Comparison of ENCODE assay signal across 12 cellular contexts in genomic region chr9:125119643-125120286, GRCh38. TPM values are rescaled to one million over a fixed set of nuclear protein-coding genes. Genes with fewer than 3 reads are reported as not detected.
DNase-seq lines count a peak whose midpoint lies in the region; ATAC-seq, FAIRE-seq and TF ChIP-seq lines count a peak whose summit lies in the region.
"Had no signal": no experiment of that assay in that cellular context is flagged by ENCODE, and none has a peak within 500 bp of the region (broad histone marks: within the 10 kb centered on the region; RNA-seq: fewer than 3 reads in every experiment).

No MANE protein-coding gene starts in this region.

- H3K27me3 Mint-ChIP-seq in T-cell = no peaks in the 10 kb centered on the region

- TF ChIP-seq CTCF in AG04449 (IDR thresholded peaks at IDR 0.05; ENCODE audit: insufficient read depth, low read length, missing control alignments) (peak; percentile 37), foreskin fibroblast (IDR thresholded peaks at IDR 0.05; ENCODE audit: low read depth, low read length) (peak; percentile 29)

- CTCF ChIA-PET in AG04449 (lab: Yijun Ruan, JAX) (interaction anchor here (1.0 kb wide), 1 partner anchor 24 kb away, joined by 3 read pairs; no protein-coding TSS in a partner anchor), T-cell (lab: Charles Lee) (no interaction called here)

- DNase-seq in AG04449 (ENCODE audit: low read depth, low spot score) (no peak), T-cell (peak in 3 of 34 experiments; percentile 12 to 28 (median 14)), foreskin fibroblast (peak; percentile 56 to 75), putamen (ENCODE audit: low spot score) (no peak), NCI-H1436 treated with DMSO at 0.1 percent for 48 hours (lab: John Stamatoyannopoulos, UW) (no peak)
- DNase-seq: GOT3; NCI-H1092 treated with DMSO at 0.1 percent for 48 hours; stimulated activated CD8-positive, alpha-beta memory T cell treated with anti-CD3 and anti-CD28 coated beads, Interleukin-4, amount 100 ng/mL, for 48 hours had no signal

- H3K4me3 ChIP-seq in AG04449 (ENCODE audit: low read depth, low read length) (no peak overlapping the region), foreskin fibroblast (ENCODE audit: low read depth in 1 of 2, low read length in 2 of 2) (no peak overlapping the region)
- H3K4me3 ChIP-seq: gastroesophageal sphincter had no signal

- peak; percentile 3 for FAIRE-seq in G401.6 (lab: Jason Lieb, UNC)

- peak; percentile 65 to 93 (median 74) for ATAC-seq in T-cell (replicated peaks in 1 of 4)
- ATAC-seq in GM21737 (IDR thresholded peaks at IDR 0.05; ENCODE audit: unreplicated experiment) = no peak
- no peak for ATAC-seq in HG02571 (IDR thresholded peaks at IDR 0.05; ENCODE audit: unreplicated experiment)
- ATAC-seq: gastroesophageal sphincter had no signal

- H3K4me1 Mint-ChIP-seq in T-cell = peaks cover 31 to 35% (median 35%) of the 10 kb centered on the region in 3 donors

- POLR2A ChIA-PET in AG04449 (lab: Yijun Ruan, JAX) (no interaction called here), T-cell (lab: Charles Lee) (no interaction called here)

- H3K27ac Mint-ChIP-seq in T-cell = peak overlapping the region in 1 of 2 donors; percentile 19

- peak overlapping the region in 1 of 3 donors; percentile 39 for H3K4me3 Mint-ChIP-seq in T-cell

- peaks cover 6% of the 10 kb centered on the region for H3K36me3 Mint-ChIP-seq in T-cell

- H3K9me3 Mint-ChIP-seq in T-cell = no peaks in the 10 kb centered on the region

RNA-seq across cellular contexts. Expression of gene SCAI, which starts 23.6 kb away (rescaled TPM):
- 10 to 100 TPM; 11.4 to 14.3 (median 13.3) TPM for total RNA-seq in T-cell

Comparison
In these comparisons a context has a peak if more than half of its experiments do, and no peak if none do; other contexts are left out.
1. DNase-seq: peak in foreskin fibroblast (2 of 2); none in AG04449 (single experiment), putamen (single experiment) and NCI-H1436 treated with DMSO at 0.1 percent for 48 hours (single experiment).
2. ATAC-seq: peak in T-cell (4 of 4); none in GM21737 (single experiment) and HG02571 (single experiment).